Comparison of ENCODE assay signal across 1 cellular context in the genomic region with DNA sequence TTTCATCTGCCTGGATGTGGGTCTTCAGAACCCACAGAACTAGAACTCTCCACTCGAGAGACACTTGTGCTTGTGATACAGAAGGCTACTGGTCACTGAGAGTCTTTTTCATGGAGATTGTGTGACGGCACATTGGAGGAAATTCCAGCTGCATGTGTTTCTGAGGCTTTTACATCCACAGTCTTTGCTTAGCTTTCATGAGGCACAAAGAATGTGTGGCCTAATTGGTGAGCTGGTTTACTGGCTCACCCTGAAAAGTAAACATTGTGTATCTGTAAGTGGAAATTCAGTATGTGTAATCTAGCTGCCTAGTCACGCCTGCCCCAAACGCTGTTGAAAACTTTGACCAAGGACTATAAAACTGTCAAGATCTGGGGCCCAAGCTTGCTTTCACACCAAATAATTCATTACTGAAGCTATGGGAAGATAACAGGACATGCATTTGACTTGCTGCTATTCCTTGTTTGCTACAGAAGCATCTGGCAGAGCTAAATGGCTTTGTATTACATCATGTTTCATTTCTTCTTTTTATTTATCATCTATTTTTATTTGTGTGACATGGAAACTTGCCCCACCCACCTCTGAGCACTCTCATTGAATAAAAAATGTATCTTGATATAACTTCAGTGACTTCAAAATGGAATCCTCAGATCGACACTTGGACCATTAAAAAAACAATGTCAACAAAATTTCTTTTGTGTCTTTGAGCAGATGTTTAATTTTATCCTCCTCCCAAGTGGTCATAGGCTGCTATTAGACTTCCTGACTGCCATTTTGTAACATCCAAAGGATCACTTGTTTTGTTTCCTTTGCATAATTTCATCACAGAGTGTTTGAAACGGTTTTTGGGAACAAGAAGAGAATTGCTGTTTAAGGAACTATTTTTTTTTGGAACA.
A peak's percentile ranks its signal among the peaks of the same experiment; 100 is the strongest.
TF ChIP-seq lines count a peak whose summit lies in the region.

No MANE protein-coding gene starts in this region.

TF ChIP-seq in K562, 482 proteins besides CTCF, POLR2A, EP300 and RAD21 (continued from another document and continues in another):
- TF ChIP-seq ZBTB40 (IDR thresholded peaks at IDR 0.05) = no peak
- TF ChIP-seq ZBTB40 (CRISPR knock-in tag; IDR thresholded peaks at IDR 0.05) = no peak
- no peak for TF ChIP-seq BCLAF1 (IDR thresholded peaks at IDR 0.05; ENCODE audit: borderline replicate concordance in 1 of 2, control insufficient read depth in 1 of 2, low read depth in 2 of 2, low read length in 1 of 2)
- no peak for TF ChIP-seq TFAM (CRISPR knock-in tag; conservative IDR thresholded peaks at IDR 0.05)
- 0 out of 2 replicates have a peak, but pooled peaks have one; percentile 36 for TF ChIP-seq SMARCA4 (IDR thresholded peaks at IDR 0.05)
- no peak for TF ChIP-seq ARID2 (IDR thresholded peaks at IDR 0.05)
- no peak for TF ChIP-seq SRF (CRISPR knock-in tag; IDR thresholded peaks at IDR 0.05)
- TF ChIP-seq NFRKB (IDR thresholded peaks at IDR 0.05; ENCODE audit: low read depth) = no peak
- no peak for TF ChIP-seq ZNF584 (CRISPR knock-in tag; IDR thresholded peaks at IDR 0.05; ENCODE audit: low read depth)
- no peak for TF ChIP-seq IRF2 (CRISPR knock-in tag; IDR thresholded peaks at IDR 0.05)
- no peak for TF ChIP-seq ZNF445 (CRISPR knock-in tag; IDR thresholded peaks at IDR 0.05; ENCODE audit: low read depth)
- TF ChIP-seq DDX20 (tag; IDR thresholded peaks at IDR 0.05; ENCODE audit: low read depth) = no peak
- TF ChIP-seq, protein P1, sequence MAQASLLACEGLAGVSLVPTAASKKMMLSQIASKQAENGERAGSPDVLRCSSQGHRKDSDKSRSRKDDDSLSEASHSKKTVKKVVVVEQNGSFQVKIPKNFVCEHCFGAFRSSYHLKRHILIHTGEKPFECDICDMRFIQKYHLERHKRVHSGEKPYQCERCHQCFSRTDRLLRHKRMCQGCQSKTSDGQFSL (CRISPR knock-in tag; IDR thresholded peaks at IDR 0.05) = no peak
- TF ChIP-seq, protein P1 (tag; IDR thresholded peaks at IDR 0.05) = no peak
- TF ChIP-seq ZZZ3 (IDR thresholded peaks at IDR 0.05) = no peak
- TF ChIP-seq KDM4B (IDR thresholded peaks at IDR 0.05; ENCODE audit: borderline replicate concordance in 2 of 2, low read depth in 1 of 2) = no peak
- TF ChIP-seq STAT5A (IDR thresholded peaks at IDR 0.05; ENCODE audit: borderline replicate concordance, low read length) = no peak
- TF ChIP-seq, protein P2, sequence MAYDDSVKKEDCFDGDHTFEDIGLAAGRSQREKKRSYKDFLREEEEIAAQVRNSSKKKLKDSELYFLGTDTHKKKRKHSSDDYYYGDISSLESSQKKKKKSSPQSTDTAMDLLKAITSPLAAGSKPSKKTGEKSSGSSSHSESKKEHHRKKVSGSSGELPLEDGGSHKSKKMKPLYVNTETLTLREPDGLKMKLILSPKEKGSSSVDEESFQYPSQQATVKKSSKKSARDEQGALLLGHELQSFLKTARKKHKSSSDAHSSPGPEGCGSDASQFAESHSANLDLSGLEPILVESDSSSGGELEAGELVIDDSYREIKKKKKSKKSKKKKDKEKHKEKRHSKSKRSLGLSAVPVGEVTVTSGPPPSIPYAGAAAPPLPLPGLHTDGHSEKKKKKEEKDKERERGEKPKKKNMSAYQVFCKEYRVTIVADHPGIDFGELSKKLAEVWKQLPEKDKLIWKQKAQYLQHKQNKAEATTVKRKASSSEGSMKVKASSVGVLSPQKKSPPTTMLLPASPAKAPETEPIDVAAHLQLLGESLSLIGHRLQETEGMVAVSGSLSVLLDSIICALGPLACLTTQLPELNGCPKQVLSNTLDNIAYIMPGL (CRISPR knock-in tag; IDR thresholded peaks at IDR 0.05) = no peak
- TF ChIP-seq MAFG (tag; conservative IDR thresholded peaks at IDR 0.05) = peak; percentile 64; the same call in 1 of the 2 replicates
- TF ChIP-seq POLR3A (IDR thresholded peaks at IDR 0.05; ENCODE audit: borderline replicate concordance, extremely low read depth, insufficient read depth, insufficient read length) = no peak
- TF ChIP-seq HMBOX1 (IDR thresholded peaks at IDR 0.05) = peak; percentile 88
- TF ChIP-seq KDM1A (IDR thresholded peaks at IDR 0.05) = peak in 1 of 2 experiments; percentile 47; a peak in 1 of 4 replicates
- no peak for TF ChIP-seq HIVEP1 (CRISPR knock-in tag; IDR thresholded peaks at IDR 0.05)
- no peak for TF ChIP-seq TRIM24 (IDR thresholded peaks at IDR 0.05)
- TF ChIP-seq SRSF3 (IDR thresholded peaks at IDR 0.05; ENCODE audit: insufficient read depth, low read length) = no peak
- no peak for TF ChIP-seq TAF7 (tag; IDR thresholded peaks at IDR 0.05)
- no peak for TF ChIP-seq EP400 (IDR thresholded peaks at IDR 0.05)
- no peak for TF ChIP-seq CBX1 (IDR thresholded peaks at IDR 0.05; ENCODE audit: low read depth)
- TF ChIP-seq L3MBTL2 (IDR thresholded peaks at IDR 0.05) = no peak
- no peak for TF ChIP-seq ZNF212 (CRISPR knock-in tag; IDR thresholded peaks at IDR 0.05)
- TF ChIP-seq, protein P3, sequence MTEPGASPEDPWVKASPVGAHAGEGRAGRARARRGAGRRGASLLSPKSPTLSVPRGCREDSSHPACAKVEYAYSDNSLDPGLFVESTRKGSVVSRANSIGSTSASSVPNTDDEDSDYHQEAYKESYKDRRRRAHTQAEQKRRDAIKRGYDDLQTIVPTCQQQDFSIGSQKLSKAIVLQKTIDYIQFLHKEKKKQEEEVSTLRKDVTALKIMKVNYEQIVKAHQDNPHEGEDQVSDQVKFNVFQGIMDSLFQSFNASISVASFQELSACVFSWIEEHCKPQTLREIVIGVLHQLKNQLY (CRISPR knock-in tag; conservative IDR thresholded peaks at IDR 0.05) = no peak
- TF ChIP-seq NCOR1 (IDR thresholded peaks at IDR 0.05) = no peak
- no peak for TF ChIP-seq ZFP30 (CRISPR knock-in tag; IDR thresholded peaks at IDR 0.05; ENCODE audit: borderline replicate concordance)
- no peak for TF ChIP-seq THAP7 (CRISPR knock-in tag; IDR thresholded peaks at IDR 0.05)
- no peak for TF ChIP-seq CBX8 (IDR thresholded peaks at IDR 0.05; ENCODE audit: borderline replicate concordance, extremely low read depth, low read depth, low read length, poor library complexity, severe bottlenecking)
- peak; percentile 69 for TF ChIP-seq TCF3 (CRISPR knock-in tag; IDR thresholded peaks at IDR 0.05)
- TF ChIP-seq MAX (CRISPR knock-in tag; IDR thresholded peaks at IDR 0.05) = no peak
- TF ChIP-seq TFAP4 (CRISPR knock-in tag; IDR thresholded peaks at IDR 0.05; ENCODE audit: borderline replicate concordance) = no peak
- TF ChIP-seq ZNF764 (CRISPR knock-in tag; IDR thresholded peaks at IDR 0.05; ENCODE audit: low read depth) = no peak
- TF ChIP-seq BRD4 (IDR thresholded peaks at IDR 0.05) = no peak
- TF ChIP-seq BMI1 (IDR thresholded peaks at IDR 0.05; ENCODE audit: low read length) = no peak
- TF ChIP-seq PRPF4 (IDR thresholded peaks at IDR 0.05; ENCODE audit: insufficient read depth, low read depth, low read length, poor library complexity, severe bottlenecking) = no peak
- TF ChIP-seq SMARCA5 (IDR thresholded peaks at IDR 0.05) = no peak
- no peak for TF ChIP-seq PML (IDR thresholded peaks at IDR 0.05; ENCODE audit: low read length)
- TF ChIP-seq RBM17 (IDR thresholded peaks at IDR 0.05; ENCODE audit: borderline replicate concordance, low read depth, low read length) = no peak
